11 cellular contexts compared by ENCODE assay signal in the genomic region with DNA sequence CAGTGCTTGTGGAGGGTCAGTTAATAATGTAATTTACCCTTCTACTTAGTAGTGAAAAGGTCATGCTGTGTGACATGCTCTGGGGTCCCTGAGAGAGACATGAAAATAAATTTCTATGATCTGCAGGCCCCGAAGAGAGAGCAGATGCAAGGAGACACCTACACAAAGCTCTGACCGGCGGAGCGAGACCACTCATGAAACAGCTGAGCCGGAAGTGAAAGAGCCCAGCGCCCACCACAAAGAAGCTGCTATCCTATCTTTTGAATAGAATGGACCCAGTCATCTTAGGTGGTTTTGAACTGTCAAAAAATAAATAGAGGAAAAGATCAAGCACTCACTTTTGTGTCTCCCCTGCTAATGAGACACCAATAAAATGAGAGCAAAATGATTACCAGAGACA.
DNase-seq lines count a peak whose midpoint lies in the region; ATAC-seq lines count a peak whose summit lies in the region.
"Had no signal": no experiment of that assay in that cellular context is flagged by ENCODE, and none has a peak within 500 bp of the region (broad histone marks: within the 10 kb centered on the region; RNA-seq: fewer than 3 reads in every experiment).

No MANE protein-coding gene starts in this region.

- H3K4me3 Mint-ChIP-seq in stimulated activated memory B cell treated with anti-CD40 and anti-IgM and Interleukin-4, amounts not matched to agents 10 μg/mL and 1 μg/mL and 100 μg/mL, for 72 hours: peak overlapping the region; percentile 16
- H3K4me3 Mint-ChIP-seq: activated CD8-positive, alpha-beta T cell treated with anti-CD3 and anti-CD28 coated beads, Interleukin-2, amount 10 ng/mL, durations not matched to agents 7 days and 5 days; brain had no signal

- no peak overlapping the region for H3K4me3 ChIP-seq in mesenchymal stem cell (ENCODE audit: insufficient read depth in 1 of 2, low read depth in 1 of 2, low read length in 2 of 2)
- H3K4me3 ChIP-seq: lower lobe of right lung had no signal

- H3K9me3 Mint-ChIP-seq in stimulated activated memory B cell treated with anti-CD40 and anti-IgM and Interleukin-4, amounts not matched to agents 10 μg/mL and 1 μg/mL and 100 μg/mL, for 72 hours: no peaks in the 10 kb centered on the region

- H3K27ac ChIP-seq in mesenchymal stem cell (ENCODE audit: low read length, poor library complexity, severe bottlenecking): no peak overlapping the region
- H3K27ac ChIP-seq: lower lobe of right lung had no signal

- H4K91ac ChIP-seq in mesenchymal stem cell (ENCODE audit: low read length): no peak overlapping the region

- H3K4ac ChIP-seq in mesenchymal stem cell (ENCODE audit: low read depth in 1 of 2, low read length in 2 of 2): no peak overlapping the region

- no peaks in the 10 kb centered on the region for H3K36me3 ChIP-seq in mesenchymal stem cell (ENCODE audit: control insufficient read depth in 1 of 2, insufficient read depth in 2 of 2, low read depth in 1 of 2, low read length in 2 of 2)
- H3K36me3 ChIP-seq: lower lobe of right lung had no signal

- no peaks in the 10 kb centered on the region for H3K4me1 ChIP-seq in mesenchymal stem cell (ENCODE audit: control insufficient read depth, insufficient read depth, low read depth, low read length)
- H3K4me1 ChIP-seq: lower lobe of right lung had no signal

- 90% methylated on average over 6 of the region's 6 CpGs for WGBS in mesenchymal stem cell

- H2BK5ac ChIP-seq in mesenchymal stem cell (ENCODE audit: low read depth, low read length, poor library complexity, severe bottlenecking): no peak overlapping the region

- peaks cover 0 to 8% of the 10 kb centered on the region in 2 experiments for H3K27me3 ChIP-seq in mesenchymal stem cell (ENCODE audit: control insufficient read depth in 1 of 2, insufficient read depth in 1 of 2, low read length in 2 of 2)

- H2AFZ ChIP-seq in mesenchymal stem cell (ENCODE audit: low read depth, low read length): no peak overlapping the region

- H3K27ac Mint-ChIP-seq in stimulated activated memory B cell treated with anti-CD40 and anti-IgM and Interleukin-4, amounts not matched to agents 10 μg/mL and 1 μg/mL and 100 μg/mL, for 72 hours: peak overlapping the region; percentile 36
- H3K27ac Mint-ChIP-seq: activated CD8-positive, alpha-beta T cell treated with anti-CD3 and anti-CD28 coated beads, Interleukin-2, amount 10 ng/mL, durations not matched to agents 7 days and 5 days; brain had no signal

- ATAC-seq in HG02571 (IDR thresholded peaks at IDR 0.05; ENCODE audit: unreplicated experiment) (peak; percentile 96), HG03442 (IDR thresholded peaks at IDR 0.05; ENCODE audit: unreplicated experiment) (peak; percentile 98)
- ATAC-seq in stimulated activated memory B cell treated with anti-CD40 and anti-IgM and Interleukin-4, amounts not matched to agents 10 μg/mL and 1 μg/mL and 100 μg/mL, for 72 hours: peak; percentile 95
- ATAC-seq: activated CD8-positive, alpha-beta T cell treated with anti-CD3 and anti-CD28 coated beads, Interleukin-2, amount 10 ng/mL, durations not matched to agents 7 days and 5 days; lower lobe of right lung had no signal

- no peak overlapping the region for H2BK120ac ChIP-seq in mesenchymal stem cell (ENCODE audit: low read depth, low read length)

- peaks cover 24% of the 10 kb centered on the region for H3K4me1 Mint-ChIP-seq in stimulated activated memory B cell treated with anti-CD40 and anti-IgM and Interleukin-4, amounts not matched to agents 10 μg/mL and 1 μg/mL and 100 μg/mL, for 72 hours
- H3K4me1 Mint-ChIP-seq: brain had no signal

- H2AK5ac ChIP-seq in mesenchymal stem cell (ENCODE audit: low read length, severe bottlenecking): no peak overlapping the region

- no peaks in the 10 kb centered on the region for H3K36me3 Mint-ChIP-seq in stimulated activated memory B cell treated with anti-CD40 and anti-IgM and Interleukin-4, amounts not matched to agents 10 μg/mL and 1 μg/mL and 100 μg/mL, for 72 hours
- H3K36me3 Mint-ChIP-seq: brain had no signal

- H3K14ac ChIP-seq in mesenchymal stem cell (ENCODE audit: low read length in 2 of 2): no peak overlapping the region

- no peaks in the 10 kb centered on the region for H3K9me3 ChIP-seq in mesenchymal stem cell (ENCODE audit: control insufficient read depth, low read length)
- H3K9me3 ChIP-seq: lower lobe of right lung had no signal

- no peak overlapping the region for H2BK15ac ChIP-seq in mesenchymal stem cell (ENCODE audit: low read depth, poor library complexity, severe bottlenecking)

- H3K4me2 ChIP-seq in mesenchymal stem cell (ENCODE audit: low read length, poor library complexity, severe bottlenecking): no peak overlapping the region

- H4K8ac ChIP-seq in mesenchymal stem cell (ENCODE audit: low read length): no peak overlapping the region

- H3K27me3 Mint-ChIP-seq in stimulated activated memory B cell treated with anti-CD40 and anti-IgM and Interleukin-4, amounts not matched to agents 10 μg/mL and 1 μg/mL and 100 μg/mL, for 72 hours: no peaks in the 10 kb centered on the region

- no peaks in the 10 kb centered on the region for H3K79me1 ChIP-seq in mesenchymal stem cell (replicated peaks; ENCODE audit: low read length, poor library complexity, severe bottlenecking)

- no peak overlapping the region for H3K9ac ChIP-seq in mesenchymal stem cell (ENCODE audit: low read length)

- no peak overlapping the region for H2BK12ac ChIP-seq in mesenchymal stem cell (ENCODE audit: low read length in 2 of 2)

- DNase-seq in NCI-H526 (lab: John Stamatoyannopoulos, UW) (peak; percentile 9 to 43), NCI-H526 treated with DMSO at 0.1 percent for 48 hours (lab: John Stamatoyannopoulos, UW) (no peak), HuH-7 (ENCODE audit: low spot score) (no peak), mesenchymal stem cell (no peak), activated T-cell treated with anti-CD3 and anti-CD28 coated beads for 4 hours (no peak)
- DNase-seq: activated CD8-positive, alpha-beta T cell treated with anti-CD3 and anti-CD28 coated beads, Interleukin-2, amount 10 ng/mL, durations not matched to agents 7 days and 5 days; lower lobe of right lung had no signal

- no peak overlapping the region for H3K23ac ChIP-seq in mesenchymal stem cell (ENCODE audit: low read length in 2 of 2)

- no peak overlapping the region for H3K18ac ChIP-seq in mesenchymal stem cell (ENCODE audit: low read depth in 1 of 2, low read length in 2 of 2)

Comparison
In these comparisons a context has a peak if more than half of its experiments do, and no peak if none do; other contexts are left out.
1. DNase-seq: peak in NCI-H526 (2 of 2); none in NCI-H526 treated with DMSO at 0.1 percent for 48 hours (single experiment), HuH-7 (single experiment), mesenchymal stem cell (single experiment) and activated T-cell treated with anti-CD3 and anti-CD28 coated beads for 4 hours (single experiment).
2. Peak in every context shown above with its lines, with median percentiles within 50 percentile points of each other: ATAC-seq.